15 cellular contexts compared by ENCODE assay signal in the genomic region with DNA sequence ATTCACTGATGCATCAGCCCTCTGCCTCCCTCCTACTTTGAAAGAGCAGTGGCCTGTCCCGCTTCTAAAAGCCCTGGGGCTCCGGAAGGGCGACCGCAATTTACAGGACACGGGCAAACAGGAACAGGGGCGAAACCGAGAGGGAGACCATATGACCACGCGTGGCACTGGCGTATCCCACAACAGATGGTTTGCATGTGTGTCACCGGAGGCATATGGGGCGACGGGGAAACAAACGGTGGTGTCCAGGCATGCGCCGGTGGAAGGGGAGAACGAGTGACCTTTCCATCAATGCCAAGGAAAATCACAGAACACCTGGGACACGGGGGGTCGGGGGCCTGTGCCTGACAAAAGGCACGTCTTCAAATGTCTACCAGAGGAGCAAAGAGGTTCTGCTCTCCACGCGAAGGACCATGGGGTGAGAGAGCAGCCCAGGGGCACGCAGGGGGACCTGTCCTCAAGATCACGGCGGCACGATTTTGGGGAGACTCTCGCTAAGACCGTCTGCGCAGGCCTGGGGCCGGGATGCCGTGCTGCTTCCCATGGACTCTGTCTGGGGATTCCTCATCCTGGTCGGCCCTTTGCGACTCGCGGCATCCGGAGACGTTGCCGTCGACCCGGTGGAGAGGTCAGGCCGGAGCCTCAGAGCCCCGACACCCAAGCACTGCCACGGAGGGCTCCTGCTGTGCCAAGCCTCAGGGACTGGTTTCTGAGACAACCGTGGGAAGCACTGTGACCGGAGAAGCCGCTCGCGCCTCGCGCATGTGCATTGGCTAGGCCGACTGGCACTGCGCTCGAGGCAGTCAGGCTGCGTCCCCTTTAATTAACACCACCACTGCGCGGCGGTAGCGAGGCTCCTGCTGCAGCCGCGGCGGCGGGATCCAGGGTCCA. TPM values are rescaled to one million over a fixed set of nuclear protein-coding genes. Genes with fewer than 3 reads are reported as not detected.
"Had no signal": no experiment of that assay in that cellular context is flagged by ENCODE, and none has a peak within 500 bp of the region (broad histone marks: within the 10 kb centered on the region; RNA-seq: fewer than 3 reads in every experiment).

No MANE protein-coding gene starts in this region.

- H3K27me3 ChIP-seq: adrenal gland, body of pancreas, upper lobe of right lung had no signal

- DNase-seq: activated CD4-positive, alpha-beta T cell treated with anti-CD3 and anti-CD28 coated beads, Interleukin-2, amount 10 ng/mL, durations not matched to agents 7 days and 5 days; activated CD4-positive, CD25-positive, alpha-beta regulatory T cell; activated CD8-positive, alpha-beta memory T cell treated with anti-CD3 and anti-CD28 coated beads for 24 hours; activated naive CD4-positive, alpha-beta T cell treated with Interleukin-2 at 50 U/mL for 16 hours; immature natural killer cell; nephron progenitor cell; stimulated activated CD4-positive, alpha-beta T cell treated with anti-CD3 and anti-CD28 coated beads, Interleukin-2, amount 100 ng/mL, for 48 hours; stimulated activated naive CD4-positive, alpha-beta T cell treated with Interleukin-2 at 50 U/mL for 16 hours; T-helper 2 cell had no signal

- ATAC-seq: body of pancreas, upper lobe of right lung had no signal

- H3K4me1 ChIP-seq: adrenal gland, body of pancreas, upper lobe of right lung had no signal

- H3K27ac ChIP-seq: adrenal gland, body of pancreas, upper lobe of right lung had no signal

- H3K4me3 ChIP-seq: adrenal gland, body of pancreas, upper lobe of right lung had no signal

- H3K36me3 ChIP-seq: adrenal gland, upper lobe of right lung had no signal

- H3K9me3 ChIP-seq: adrenal gland, body of pancreas, upper lobe of right lung had no signal

RNA-seq across cellular contexts. Expression of a gene that starts 12.8 kb away (rescaled TPM):
- total RNA-seq: activated CD4-positive, alpha-beta T cell treated with anti-CD3 and anti-CD28 coated beads, Interleukin-2, amount 10 ng/mL, durations not matched to agents 7 days and 5 days; adrenal gland; body of pancreas; mucosa of gallbladder; omental fat pad; pulmonary artery endothelial cell; upper lobe of right lung had no signal
- polyA plus RNA-seq: adrenal gland, immature natural killer cell had no signal
